ENCODE assay signal across 8 cellular contexts in genomic region chr19:51107406-51108065, GRCh38. TPM values are rescaled to one million over a fixed set of nuclear protein-coding genes. Genes with fewer than 3 reads are reported as not detected.
A peak's percentile ranks its signal among the peaks of the same experiment; 100 is the strongest.
DNase-seq lines count a peak whose midpoint lies in the region; ATAC-seq lines count a peak whose summit lies in the region.

No MANE protein-coding gene starts in this region.

- no peak overlapping the region for H3K9ac ChIP-seq in iPS-15b (ENCODE audit: low read depth, low read length)

- POLR2A ChIA-PET in CD8-positive, alpha-beta memory T cell (lab: Charles Lee): no interaction called here

- peaks cover 18% of the 10 kb centered on the region for H3K4me1 ChIP-seq in CD8-positive, alpha-beta memory T cell (ENCODE audit: insufficient read depth, low read length)
- H3K4me1 ChIP-seq in iPS-15b (ENCODE audit: control insufficient read depth, insufficient read depth, low read length): peaks cover 2% of the 10 kb centered on the region

- peak overlapping the region; percentile 91 for H3K4me3 ChIP-seq in CD8-positive, alpha-beta memory T cell (ENCODE audit: low read length)
- peak overlapping the region; percentile 96 for H3K4me3 ChIP-seq in iPS-15b (ENCODE audit: low read depth, low read length)

- CTCF ChIA-PET in CD8-positive, alpha-beta memory T cell (lab: Charles Lee): no interaction called here
- CTCF ChIA-PET in activated naive CD4-positive, alpha-beta T cell treated with anti-CD3 and anti-CD28 coated beads, Interleukin-2, amount 10 ng/mL, durations not matched to agents 7 days and 5 days (lab: Charles Lee): interaction anchor here (0.7 to 0.9 kb wide), 2 partner anchors 11 to 49 kb away, joined by 3 read pairs; no protein-coding TSS in a partner anchor

- H3K27me3 ChIP-seq in CD8-positive, alpha-beta memory T cell (ENCODE audit: insufficient read depth, low read length, poor library complexity, severe bottlenecking): no peaks in the 10 kb centered on the region
- H3K27me3 ChIP-seq in iPS-15b (ENCODE audit: control insufficient read depth, insufficient read depth, low read length): peaks cover 15% of the 10 kb centered on the region

- intact Hi-C loops in sciatic nerve (cut with DNase I): no loop called here

- no peaks in the 10 kb centered on the region for H3K9me3 Mint-ChIP-seq in CD8-positive, alpha-beta memory T cell
- H3K9me3 Mint-ChIP-seq in activated naive CD4-positive, alpha-beta T cell treated with anti-CD3 and anti-CD28 coated beads, Interleukin-2, amount 10 ng/mL, durations not matched to agents 7 days and 5 days: no peaks in the 10 kb centered on the region
- no peaks in the 10 kb centered on the region for H3K9me3 Mint-ChIP-seq in stimulated activated naive CD8-positive, alpha-beta T cell treated with anti-CD3 and anti-CD28 coated beads, Interleukin-15, Interleukin-2, amounts not matched to agents 100 ng/mL and 50 ng/mL, for 24 hours

- H3K36me3 ChIP-seq in CD8-positive, alpha-beta memory T cell (ENCODE audit: insufficient read depth, low read length): peaks cover 3% of the 10 kb centered on the region
- no peaks in the 10 kb centered on the region for H3K36me3 ChIP-seq in iPS-15b (ENCODE audit: control insufficient read depth, insufficient read depth, low read length)

- peak overlapping the region; percentile 82 for H3K27ac ChIP-seq in CD8-positive, alpha-beta memory T cell (ENCODE audit: low read depth, low read length)

- peak in 1 of 5 donors; percentile 10 for DNase-seq in CD8-positive, alpha-beta memory T cell
- peak; percentile 49 for DNase-seq in activated naive CD4-positive, alpha-beta T cell treated with anti-CD3 and anti-CD28 coated beads, Interleukin-2, amount 10 ng/mL, durations not matched to agents 7 days and 5 days
- no peak for DNase-seq in NCI-H1092 treated with DMSO at 0.1 percent for 48 hours (lab: John Stamatoyannopoulos, UW)
- DNase-seq in sciatic nerve (ENCODE audit: low spot score): no peak

- peaks cover 40 to 60% (median 53%) of the 10 kb centered on the region in 3 donors for H3K4me1 Mint-ChIP-seq in CD8-positive, alpha-beta memory T cell
- peaks cover 45% of the 10 kb centered on the region for H3K4me1 Mint-ChIP-seq in activated naive CD4-positive, alpha-beta T cell treated with anti-CD3 and anti-CD28 coated beads, Interleukin-2, amount 10 ng/mL, durations not matched to agents 7 days and 5 days
- H3K4me1 Mint-ChIP-seq in stimulated activated naive CD8-positive, alpha-beta T cell treated with anti-CD3 and anti-CD28 coated beads, Interleukin-15, Interleukin-2, amounts not matched to agents 100 ng/mL and 50 ng/mL, for 24 hours (ENCODE audit: low read depth): peaks cover 47% of the 10 kb centered on the region

- H3K9me3 ChIP-seq in CD8-positive, alpha-beta memory T cell (ENCODE audit: low read length): no peaks in the 10 kb centered on the region
- H3K9me3 ChIP-seq in iPS-15b (ENCODE audit: control insufficient read depth, insufficient read depth, low read length): no peaks in the 10 kb centered on the region

- peaks cover 0 to 44% (median 6%) of the 10 kb centered on the region in 3 donors for H3K36me3 Mint-ChIP-seq in CD8-positive, alpha-beta memory T cell
- peaks cover 31% of the 10 kb centered on the region for H3K36me3 Mint-ChIP-seq in activated naive CD4-positive, alpha-beta T cell treated with anti-CD3 and anti-CD28 coated beads, Interleukin-2, amount 10 ng/mL, durations not matched to agents 7 days and 5 days
- peaks cover 31% of the 10 kb centered on the region for H3K36me3 Mint-ChIP-seq in stimulated activated naive CD8-positive, alpha-beta T cell treated with anti-CD3 and anti-CD28 coated beads, Interleukin-15, Interleukin-2, amounts not matched to agents 100 ng/mL and 50 ng/mL, for 24 hours (ENCODE audit: low read depth)

- H3K4me3 Mint-ChIP-seq in CD8-positive, alpha-beta memory T cell: peak overlapping the region; percentile 89 to 99 (median 96)
- peak overlapping the region; percentile 84 for H3K4me3 Mint-ChIP-seq in activated naive CD4-positive, alpha-beta T cell treated with anti-CD3 and anti-CD28 coated beads, Interleukin-2, amount 10 ng/mL, durations not matched to agents 7 days and 5 days
- H3K4me3 Mint-ChIP-seq in stimulated activated naive CD8-positive, alpha-beta T cell treated with anti-CD3 and anti-CD28 coated beads, Interleukin-15, Interleukin-2, amounts not matched to agents 100 ng/mL and 50 ng/mL, for 24 hours: peak overlapping the region; percentile 88

- ATAC-seq in HG03439 (IDR thresholded peaks at IDR 0.05; ENCODE audit: unreplicated experiment): peak; percentile 4
- ATAC-seq in HG03039 (IDR thresholded peaks at IDR 0.05; ENCODE audit: unreplicated experiment): no peak
- no peak for ATAC-seq in sciatic nerve

- peak overlapping the region; percentile 92 to 100 (median 98) for H3K27ac Mint-ChIP-seq in CD8-positive, alpha-beta memory T cell
- peak overlapping the region; percentile 90 for H3K27ac Mint-ChIP-seq in activated naive CD4-positive, alpha-beta T cell treated with anti-CD3 and anti-CD28 coated beads, Interleukin-2, amount 10 ng/mL, durations not matched to agents 7 days and 5 days
- H3K27ac Mint-ChIP-seq in stimulated activated naive CD8-positive, alpha-beta T cell treated with anti-CD3 and anti-CD28 coated beads, Interleukin-15, Interleukin-2, amounts not matched to agents 100 ng/mL and 50 ng/mL, for 24 hours: peak overlapping the region; percentile 97

- peaks cover 0 to 3% of the 10 kb centered on the region in 2 donors for H3K27me3 Mint-ChIP-seq in CD8-positive, alpha-beta memory T cell
- no peaks in the 10 kb centered on the region for H3K27me3 Mint-ChIP-seq in activated naive CD4-positive, alpha-beta T cell treated with anti-CD3 and anti-CD28 coated beads, Interleukin-2, amount 10 ng/mL, durations not matched to agents 7 days and 5 days
- no peaks in the 10 kb centered on the region for H3K27me3 Mint-ChIP-seq in stimulated activated naive CD8-positive, alpha-beta T cell treated with anti-CD3 and anti-CD28 coated beads, Interleukin-15, Interleukin-2, amounts not matched to agents 100 ng/mL and 50 ng/mL, for 24 hours

RNA-seq across cellular contexts. Expression of gene CTU1, which starts 0.7 kb away (rescaled TPM):
- 10 to 100 TPM; 11.0 to 13.4 TPM for total RNA-seq in CD8-positive, alpha-beta memory T cell
- 8.8 TPM for polyA plus RNA-seq in CD8-positive, alpha-beta memory T cell
- 6.1 TPM for total RNA-seq in sciatic nerve

RNA-seq across cellular contexts. Expression of gene SIGLEC9, which starts 17.2 kb away (rescaled TPM):
- total RNA-seq in CD8-positive, alpha-beta memory T cell: under 1 TPM; 0.46 to 0.93 TPM
- 3.6 TPM for polyA plus RNA-seq in CD8-positive, alpha-beta memory T cell
- total RNA-seq in sciatic nerve: 5.3 TPM

RNA-seq across cellular contexts. Expression of gene KLK14, which starts 24.8 kb away (rescaled TPM):
- under 1 TPM; 0.26 to 0.31 TPM for total RNA-seq in CD8-positive, alpha-beta memory T cell
- not detected for polyA plus RNA-seq in CD8-positive, alpha-beta memory T cell
- total RNA-seq in sciatic nerve: 2.8 TPM

RNA-seq across cellular contexts. Expression of gene SIGLEC7, which starts 34.6 kb away (rescaled TPM):
- total RNA-seq in CD8-positive, alpha-beta memory T cell: under 1 TPM; 0.42 to 0.46 TPM
- 2.5 TPM for polyA plus RNA-seq in CD8-positive, alpha-beta memory T cell
- total RNA-seq in sciatic nerve: 2.0 TPM

RNA-seq across cellular contexts. Expression of gene KLK13, which starts 42.6 kb away (rescaled TPM):
- total RNA-seq in CD8-positive, alpha-beta memory T cell: not detected
- not detected for polyA plus RNA-seq in CD8-positive, alpha-beta memory T cell
- 0.58 TPM for total RNA-seq in sciatic nerve
